In the genomic region with DNA sequence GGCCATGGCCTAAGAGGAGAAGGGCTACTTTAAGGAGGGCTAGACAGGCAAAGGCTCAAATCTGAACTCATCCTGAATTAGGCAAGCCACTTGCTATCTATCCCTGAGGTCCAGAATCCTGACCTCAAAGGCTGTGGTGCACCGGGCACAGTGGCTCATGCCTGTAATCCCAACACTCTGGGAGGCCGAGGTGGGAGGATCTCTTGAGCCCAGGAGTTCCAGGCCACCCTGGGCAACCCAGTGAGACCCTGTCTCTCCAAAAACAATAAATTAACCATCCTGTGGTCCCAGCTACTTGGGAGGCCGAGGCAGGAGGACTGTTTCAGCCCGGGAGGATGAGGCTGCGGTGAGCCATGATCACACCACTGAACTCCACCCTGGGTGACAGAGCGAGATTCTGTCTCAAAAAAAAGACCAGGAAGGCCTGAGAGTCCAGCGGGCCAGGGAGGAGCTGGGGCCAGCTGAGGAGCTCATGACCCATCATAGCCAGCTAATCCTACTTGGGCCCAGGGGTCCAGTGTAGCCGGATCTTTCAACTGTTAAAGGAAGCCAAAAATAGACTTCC, we compare ENCODE assay signal across 19 cellular contexts.
"Had no signal": no experiment of that assay in that cellular context is flagged by ENCODE, and none has a peak within 500 bp of the region (broad histone marks: within the 10 kb centered on the region; RNA-seq: fewer than 3 reads in every experiment).

No MANE protein-coding gene starts in this region.

- H3K27ac ChIP-seq: coronary artery, dorsolateral prefrontal cortex, neutrophil, sigmoid colon, skin epidermis, tibial artery, upper lobe of left lung, uterus had no signal

- H3K4me3 Mint-ChIP-seq: nephron had no signal

- H3K27me3 Mint-ChIP-seq: naive B cell had no signal

- ATAC-seq: esophagus mucosa, heart right ventricle had no signal

- H3K27ac Mint-ChIP-seq: nephron had no signal

- H3K4me3 ChIP-seq: coronary artery, dorsolateral prefrontal cortex, heart right ventricle, right atrium auricular region, sigmoid colon, skin epidermis, tibial artery, upper lobe of left lung, uterus had no signal

- H3K9me3 Mint-ChIP-seq: naive B cell, nephron had no signal

- H3K27me3 ChIP-seq: dorsolateral prefrontal cortex, heart right ventricle, neutrophil, right atrium auricular region, sigmoid colon, tibial artery, upper lobe of left lung, uterus had no signal

- H3K9me3 ChIP-seq: heart right ventricle, neutrophil, right atrium auricular region, sigmoid colon, tibial artery, upper lobe of left lung, uterus had no signal

- DNase-seq: dorsolateral prefrontal cortex; effector CD8-positive, alpha-beta T cell; heart right ventricle; hypothalamus; kidney glomerular epithelial cell; mesendoderm; naive B cell; sigmoid colon; stimulated activated CD4-positive, alpha-beta T cell treated with anti-CD3 and anti-CD28 coated beads, Interleukin-12 subunit alpha, Interleukin-12 subunit beta, amount 100 ng/mL, for 4 hours; stimulated activated naive CD4-positive, alpha-beta T cell treated with Interleukin-2 at 50 U/mL for 16 hours; tibial artery; upper lobe of left lung; uterus had no signal

- H3K36me3 ChIP-seq: neutrophil, uterus had no signal
